Comparison of ENCODE assay signal across 8 cellular contexts in the genomic region with DNA sequence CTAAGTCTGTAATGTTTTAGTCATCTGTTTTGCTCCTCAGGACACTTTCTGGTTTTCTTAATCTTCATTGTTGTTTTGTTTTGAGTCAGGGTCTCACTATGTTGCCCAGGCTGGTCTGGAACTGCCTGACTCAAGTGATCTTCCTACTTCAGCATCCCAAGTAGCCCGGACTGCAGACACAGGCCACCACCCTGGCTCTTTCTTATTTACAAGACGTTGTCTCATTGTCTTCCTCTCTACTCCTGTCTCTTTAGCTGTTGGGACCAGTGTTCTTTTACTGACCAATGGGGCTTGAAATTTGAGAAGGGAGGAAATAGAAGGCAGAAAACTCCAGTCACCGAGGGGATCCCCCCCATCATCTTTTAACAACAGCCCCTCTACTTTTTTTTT. TPM values are rescaled to one million over a fixed set of nuclear protein-coding genes. Genes with fewer than 3 reads are reported as not detected.
DNase-seq lines count a peak whose midpoint lies in the region; ATAC-seq and TF ChIP-seq lines count a peak whose summit lies in the region.

No MANE protein-coding gene starts in this region.

- H3K36me3 Mint-ChIP-seq in CD14-positive monocyte, result peaks cover 19 to 28% of the 10 kb centered on the region in 2 donors
- H3K36me3 Mint-ChIP-seq in activated naive CD8-positive, alpha-beta T cell, result peaks cover under 1% of the 10 kb centered on the region

- H3K9me3 ChIP-seq in muscle layer of duodenum (ENCODE audit: control insufficient read depth in 1 of 2, low read length in 2 of 2), result no peaks in the 10 kb centered on the region

- H3K36me3 ChIP-seq in H7 (replicated peaks; ENCODE audit: control insufficient read depth, insufficient read depth, low read length) (no peaks in the 10 kb centered on the region; the same call in 1 of the 2 replicates), muscle layer of duodenum (ENCODE audit: control insufficient read depth in 1 of 2, insufficient read depth in 2 of 2, low read length in 2 of 2) (peaks cover 4 to 14% of the 10 kb centered on the region in 2 donors)

- ATAC-seq in GM18867 (IDR thresholded peaks at IDR 0.05; ENCODE audit: unreplicated experiment), result no peak

- H3K9me3 Mint-ChIP-seq in CD14-positive monocyte, result peaks cover 0 to under 1% (median 0%) of the 10 kb centered on the region in 7 donors
- H3K9me3 Mint-ChIP-seq in activated naive CD8-positive, alpha-beta T cell (ENCODE audit: low read depth), result no peaks in the 10 kb centered on the region

- peaks cover 0 to 2% (median 0%) of the 10 kb centered on the region in 3 donors for H3K27me3 Mint-ChIP-seq in CD14-positive monocyte (ENCODE audit: low read depth in 3 of 3)
- no peaks in the 10 kb centered on the region for H3K27me3 Mint-ChIP-seq in activated naive CD8-positive, alpha-beta T cell

- H3K4me3 ChIP-seq in H7 (ENCODE audit: insufficient read depth, low read depth, low read length) (no peak overlapping the region), muscle layer of duodenum (ENCODE audit: low read depth in 1 of 2, low read length in 2 of 2) (peak overlapping the region; percentile 69 to 72)

- H3K4me3 Mint-ChIP-seq in CD14-positive monocyte, result peak overlapping the region; percentile 90 to 98
- H3K4me3 Mint-ChIP-seq in activated naive CD8-positive, alpha-beta T cell, result peak overlapping the region; percentile 92

- no peak for TF ChIP-seq CTCF in CD14-positive monocyte (IDR thresholded peaks at IDR 0.05)

- H3K4me1 Mint-ChIP-seq in CD14-positive monocyte, result peaks cover 60% of the 10 kb centered on the region
- H3K4me1 Mint-ChIP-seq in activated naive CD8-positive, alpha-beta T cell (ENCODE audit: low read depth), result peaks cover 21% of the 10 kb centered on the region

- intact Hi-C loops in CD14-positive monocyte (cut with micrococcal nuclease), result loop anchor here in 1 of 2 donors (5.0 kb wide), 1 partner anchor 147 kb away; a partner anchor contains a TSS

- DNase-seq in CD14-positive monocyte (ENCODE audit: low spot score), result no peak
- peak; percentile 64 for DNase-seq in H7
- no peak for DNase-seq in SKM-1 treated with dmso at 0.1 percent for 144 hours (lab: John Stamatoyannopoulos, UW; ENCODE audit: unreplicated experiment)
- no peak for DNase-seq in stimulated activated CD4-positive, alpha-beta T cell treated with anti-CD3 and anti-CD28 coated beads, Interleukin-2, amount 100 ng/mL, for 48 hours
- no peak for DNase-seq in stimulated activated CD4-positive, alpha-beta T cell treated with anti-CD3 and anti-CD28 coated beads, Interleukin-2, amount 100 ng/mL, for 24 hours

- peak overlapping the region; percentile 92 to 97 (median 95) for H3K27ac Mint-ChIP-seq in CD14-positive monocyte
- no peak overlapping the region for H3K27ac Mint-ChIP-seq in activated naive CD8-positive, alpha-beta T cell

- H3K27me3 ChIP-seq in H7 (ENCODE audit: control insufficient read depth, insufficient read depth, low read length) (no peaks in the 10 kb centered on the region), muscle layer of duodenum (ENCODE audit: low read depth, low read length) (no peaks in the 10 kb centered on the region)

- H3K4me1 ChIP-seq in muscle layer of duodenum (ENCODE audit: control insufficient read depth in 1 of 2, insufficient read depth in 2 of 2, low read length in 2 of 2), result peaks cover 5 to 18% of the 10 kb centered on the region in 2 donors

- H3K27ac ChIP-seq in muscle layer of duodenum (ENCODE audit: low read length), result no peak overlapping the region

RNA-seq across cellular contexts. Expression of a gene that starts 1.2 kb away (rescaled TPM):
- 100 to 1,000 TPM; 373 to 426 TPM for polyA plus RNA-seq in CD14-positive monocyte
- total RNA-seq in H7 (2014; rRNA removed; shearing (Covaris generic)), result 38.3 and 41.3 TPM in 2 replicates

RNA-seq across cellular contexts. Expression of a gene that starts 18.2 kb away (rescaled TPM):
- 1 to 10 TPM; 5.3 to 6.6 TPM for polyA plus RNA-seq in CD14-positive monocyte
- total RNA-seq in H7 (2014; rRNA removed; shearing (Covaris generic)), result 15.8 and 21.4 TPM in 2 replicates
